1 cellular context compared by ENCODE assay signal in genomic region chr7:157270060-157270444, GRCh38.
TF ChIP-seq lines count a peak whose summit lies in the region.

No MANE protein-coding gene starts in this region.

TF ChIP-seq in K562, 482 proteins besides CTCF, POLR2A, EP300 and RAD21:
- no peak for TF ChIP-seq HES1 (IDR thresholded peaks at IDR 0.05; ENCODE audit: low read depth)
- no peak for TF ChIP-seq RBM39 (optimal IDR thresholded peaks at IDR 0.05; ENCODE audit: low read depth, low read length)
